22 cellular contexts compared by ENCODE assay signal in the genomic region with DNA sequence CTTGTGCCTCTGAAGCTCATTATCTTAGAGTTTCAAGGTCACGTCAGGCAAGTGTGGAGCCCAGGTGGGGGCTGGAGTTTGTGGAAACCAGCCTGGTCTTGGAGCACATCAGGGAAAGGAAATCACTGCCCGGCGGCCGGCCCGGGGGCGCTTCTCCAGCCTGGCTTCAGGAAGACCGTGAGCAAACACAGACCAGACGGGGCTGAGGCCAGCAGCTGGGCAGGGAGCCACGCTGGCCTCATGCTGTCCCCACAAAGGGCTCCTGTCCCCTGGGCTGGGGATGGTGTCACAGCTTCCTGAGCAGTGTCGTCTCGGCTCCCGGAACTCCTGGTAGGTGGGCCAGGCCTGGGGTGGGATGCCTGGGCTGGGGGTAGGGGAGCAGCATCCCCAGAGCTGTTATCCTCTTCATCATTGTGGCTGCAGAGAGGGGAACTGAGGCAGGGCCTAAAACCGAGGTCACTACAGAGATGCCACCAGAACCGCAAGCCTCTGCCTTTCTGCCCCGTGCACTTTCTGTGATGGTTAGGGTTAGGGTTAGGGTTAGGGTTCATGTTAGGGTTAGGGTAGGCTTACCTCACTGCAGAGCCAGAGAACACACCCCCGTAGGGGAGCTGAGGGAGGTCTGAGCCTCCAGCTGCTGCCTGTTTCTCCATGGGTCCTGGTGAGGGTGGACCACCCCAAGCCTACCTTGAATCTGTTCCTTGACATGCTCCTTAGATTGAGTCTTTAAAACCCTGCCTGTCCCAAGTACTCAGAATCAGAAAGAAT.
A peak's percentile ranks its signal among the peaks of the same experiment; 100 is the strongest.
DNase-seq lines count a peak whose midpoint lies in the region; ATAC-seq, FAIRE-seq and TF ChIP-seq lines count a peak whose summit lies in the region.
"Had no signal": no experiment of that assay in that cellular context is flagged by ENCODE, and none has a peak within 500 bp of the region (broad histone marks: within the 10 kb centered on the region; RNA-seq: fewer than 3 reads in every experiment).

No MANE protein-coding gene starts in this region.

- H3K4me1 Mint-ChIP-seq in type B pancreatic cell (ENCODE audit: unreplicated experiment) = peaks cover 5% of the 10 kb centered on the region
- H3K4me1 Mint-ChIP-seq: activated T-helper 17 cell treated with anti-CD3 and anti-CD28 coated beads, Interleukin-2, amount 50 U/mL, for 72 hours; memory B cell; naive thymus-derived CD4-positive, alpha-beta T cell had no signal

- DNase-seq in Right ventricle myocardium inferior (ENCODE audit: missing footprints) (no peak), right atrium auricular region (ENCODE audit: low spot score) (no peak), right cardiac atrium (peak in 2 of 3 donors; percentile 71 to 74), osteoblast (ENCODE audit: insufficient read length, low spot score, missing footprints) (peak; percentile 83), type B pancreatic cell (ENCODE audit: extremely low spot score, unreplicated experiment) (peak; percentile 58), cortex of kidney (lab: John Stamatoyannopoulos, UW) (no peak), small intestine (no peak)
- DNase-seq: activated CD4-positive, CD25-positive, alpha-beta regulatory T cell treated with anti-CD3 and anti-CD28 coated beads, Interleukin-2, amount 50 U/mL, for 72 hours; effector CD4-positive, alpha-beta T cell; esophagus squamous epithelium; naive thymus-derived CD4-positive, alpha-beta T cell; NCI-H1436; NK-92 treated with Interleukin-12 subunit alpha and Interleukin-12 subunit beta, amount 100 ng/mL, for 24 hours; stimulated activated CD8-positive, alpha-beta memory T cell treated with anti-CD3 and anti-CD28 coated beads, Interleukin-4, amount 100 ng/mL, for 48 hours had no signal

- intact Hi-C loops in Right ventricle myocardium inferior (cut with DNase I) = no loop called here
- intact Hi-C loops in right cardiac atrium (cut with DNase I) = loop anchor here in 1 of 4 donors (10.0 kb wide), 1 partner anchor 48 kb away; no protein-coding TSS in a partner anchor

- no peak for TF ChIP-seq CTCF in right atrium auricular region (IDR thresholded peaks at IDR 0.05)
- TF ChIP-seq CTCF in osteoblast (IDR thresholded peaks at IDR 0.05; ENCODE audit: extremely low read depth, low read depth, low read length) = no peak
- TF ChIP-seq CTCF in type B pancreatic cell (conservative IDR thresholded peaks at IDR 0.05) = no peak

- H3K4me3 ChIP-seq in right atrium auricular region (no peak overlapping the region), right cardiac atrium (ENCODE audit: low read length) (no peak overlapping the region), osteoblast (ENCODE audit: insufficient read depth, low read length) (no peak overlapping the region), small intestine (ENCODE audit: low read depth in 1 of 2, low read length in 2 of 2) (no peak overlapping the region)
- H3K4me3 ChIP-seq: esophagus squamous epithelium, prostate gland had no signal

- no peaks in the 10 kb centered on the region for H3K9me3 Mint-ChIP-seq in type B pancreatic cell
- H3K9me3 Mint-ChIP-seq: activated T-helper 17 cell treated with anti-CD3 and anti-CD28 coated beads, Interleukin-2, amount 50 U/mL, for 72 hours; CD4-positive, alpha-beta T cell; memory B cell; naive thymus-derived CD4-positive, alpha-beta T cell had no signal

- H3K4me1 ChIP-seq in right atrium auricular region (peaks cover 0 to 37% of the 10 kb centered on the region in 2 donors), right cardiac atrium (ENCODE audit: control insufficient read depth, insufficient read depth, low read length) (no peaks in the 10 kb centered on the region), osteoblast (ENCODE audit: insufficient read depth, low read length) (no peaks in the 10 kb centered on the region), small intestine (ENCODE audit: control insufficient read depth in 2 of 2, insufficient read depth in 1 of 2, low read depth in 1 of 2, low read length in 1 of 2) (no peaks in the 10 kb centered on the region)

- no peaks in the 10 kb centered on the region for H3K27me3 Mint-ChIP-seq in type B pancreatic cell
- H3K27me3 Mint-ChIP-seq: activated T-helper 17 cell treated with anti-CD3 and anti-CD28 coated beads, Interleukin-2, amount 50 U/mL, for 72 hours had no signal

- H3K9me3 ChIP-seq in right atrium auricular region (no peaks in the 10 kb centered on the region), right cardiac atrium (ENCODE audit: control insufficient read depth, low read length) (no peaks in the 10 kb centered on the region), osteoblast (ENCODE audit: low read depth, low read length) (no peaks in the 10 kb centered on the region), small intestine (ENCODE audit: control insufficient read depth, low read depth) (no peaks in the 10 kb centered on the region)
- H3K9me3 ChIP-seq: esophagus squamous epithelium, prostate gland had no signal

- H3K4me3 Mint-ChIP-seq in type B pancreatic cell = no peak overlapping the region
- H3K4me3 Mint-ChIP-seq: activated T-helper 17 cell treated with anti-CD3 and anti-CD28 coated beads, Interleukin-2, amount 50 U/mL, for 72 hours; CD4-positive, alpha-beta T cell; memory B cell; naive thymus-derived CD4-positive, alpha-beta T cell had no signal

- H3K27ac ChIP-seq in right atrium auricular region (no peak overlapping the region), right cardiac atrium (ENCODE audit: low read length) (no peak overlapping the region), osteoblast (ENCODE audit: low read depth, low read length) (no peak overlapping the region), small intestine (ENCODE audit: low read depth in 1 of 2, low read length in 1 of 2) (no peak overlapping the region)
- H3K27ac ChIP-seq: esophagus squamous epithelium, prostate gland had no signal

- no peak overlapping the region for H3K4me2 ChIP-seq in osteoblast (ENCODE audit: insufficient read depth, low read length)

- H3K36me3 ChIP-seq in right atrium auricular region = no peaks in the 10 kb centered on the region
- H3K36me3 ChIP-seq in osteoblast (ENCODE audit: insufficient read depth, low read length) = no peaks in the 10 kb centered on the region
- no peaks in the 10 kb centered on the region for H3K36me3 ChIP-seq in small intestine (ENCODE audit: control insufficient read depth in 2 of 2, insufficient read depth in 2 of 2, low read length in 2 of 2)
- H3K36me3 ChIP-seq: esophagus squamous epithelium, prostate gland had no signal

- no peaks in the 10 kb centered on the region for H3K36me3 Mint-ChIP-seq in type B pancreatic cell
- H3K36me3 Mint-ChIP-seq: naive thymus-derived CD4-positive, alpha-beta T cell had no signal

- ATAC-seq in Right ventricle myocardium inferior (peak; percentile 21), right cardiac atrium (peak; percentile 9 to 16), HG02973 (IDR thresholded peaks at IDR 0.05; ENCODE audit: unreplicated experiment) (no peak)
- ATAC-seq: activated T-helper 17 cell treated with anti-CD3 and anti-CD28 coated beads, Interleukin-2, amount 50 U/mL, for 72 hours; HCT116 had no signal

- no peak overlapping the region for H2AFZ ChIP-seq in osteoblast (ENCODE audit: low read length)

- no peaks in the 10 kb centered on the region for H3K79me2 ChIP-seq in osteoblast (ENCODE audit: insufficient read depth, low read length)

- no peak for FAIRE-seq in small intestine (lab: Jason Lieb, UNC)
- FAIRE-seq: GM12892, RCC 7860 had no signal

- H3K27ac Mint-ChIP-seq in type B pancreatic cell = no peak overlapping the region
- H3K27ac Mint-ChIP-seq: activated T-helper 17 cell treated with anti-CD3 and anti-CD28 coated beads, Interleukin-2, amount 50 U/mL, for 72 hours; CD4-positive, alpha-beta T cell; naive thymus-derived CD4-positive, alpha-beta T cell had no signal

- no peaks in the 10 kb centered on the region for H3K27me3 ChIP-seq in right atrium auricular region
- H3K27me3 ChIP-seq in right cardiac atrium (ENCODE audit: control insufficient read depth, insufficient read depth) = no peaks in the 10 kb centered on the region
- H3K27me3 ChIP-seq in osteoblast (ENCODE audit: insufficient read depth, low read length) = peaks cover 4% of the 10 kb centered on the region
- H3K27me3 ChIP-seq in small intestine (ENCODE audit: control insufficient read depth in 2 of 2, insufficient read depth in 2 of 2, low read length in 2 of 2) = no peaks in the 10 kb centered on the region

- 38% methylated on average over 16 of the region's 16 CpGs for WGBS in right cardiac atrium
- 58 to 65% (median 63%) methylated on average over 12 to 16 of the region's 16 CpGs for WGBS in small intestine, 3 donors

- H4K20me1 ChIP-seq in osteoblast (ENCODE audit: insufficient read depth, low read length) = no peaks in the 10 kb centered on the region

Comparison
In these comparisons a context has a peak if more than half of its experiments do, and no peak if none do; other contexts are left out.
1. DNase-seq: peak in right cardiac atrium (2 of 3), osteoblast (single experiment) and type B pancreatic cell (single experiment); none in Right ventricle myocardium inferior (single experiment), right atrium auricular region (single experiment), cortex of kidney (single experiment) and small intestine (single experiment).